In genomic region chr19:10876459-10877240, GRCh38 we compare ENCODE assay signal across 8 cellular contexts. TPM values are rescaled to one million over a fixed set of nuclear protein-coding genes. Genes with fewer than 3 reads are reported as not detected.
DNase-seq lines count a peak whose midpoint lies in the region; ATAC-seq and TF ChIP-seq lines count a peak whose summit lies in the region.

No MANE protein-coding gene starts in this region.

- TF ChIP-seq CTCF in dorsolateral prefrontal cortex (IDR thresholded peaks at IDR 0.05 in 54 of 56, conservative IDR thresholded peaks at IDR 0.05 in 2 of 56; ENCODE audit: low read depth in 1 of 56, partially characterized antibody in 56 of 56) (no peak), stomach (IDR thresholded peaks at IDR 0.05) (no peak)

- no peak for DNase-seq in activated CD4-positive, CD25-positive, alpha-beta regulatory T cell (lab: John Stamatoyannopoulos, UW)
- peak in 3 of 10 donors; percentile 26 to 46 (median 36) for DNase-seq in dorsolateral prefrontal cortex
- no peak for DNase-seq in stomach
- DNase-seq in kidney glomerular epithelial cell (lab: John Stamatoyannopoulos, UW) = no peak
- no peak for DNase-seq in NOMO-1 treated with dmso at 0.1 percent for 144 hours (lab: John Stamatoyannopoulos, UW; ENCODE audit: unreplicated experiment)

- intact Hi-C loops in dorsolateral prefrontal cortex (cut with DNase I) (no loop called here), stomach (cut with DNase I; ENCODE audit: low total_unique reads) (loop anchor here (10.0 kb wide), 1 partner anchor 48 kb away; the partner anchor contains the start of genes TIMM29 and YIPF2)

- peaks cover 19 to 76% (median 67%) of the 10 kb centered on the region in 4 donors for H3K4me1 ChIP-seq in stomach

- peak overlapping the region in 2 of 59 donors; percentile 9 to 13 for H3K4me3 ChIP-seq in dorsolateral prefrontal cortex
- H3K4me3 ChIP-seq in stomach = no peak overlapping the region

- no peak for TF ChIP-seq EP300 in stomach (IDR thresholded peaks at IDR 0.05)

- WGBS in stomach, 5 donors = 65 to 80% (median 79%) methylated on average over 10 of the region's 10 CpGs

- H3K9me3 ChIP-seq in stomach = no peaks in the 10 kb centered on the region

- no peak for TF ChIP-seq POLR2A in stomach (IDR thresholded peaks at IDR 0.05)

- H3K27me3 ChIP-seq in dorsolateral prefrontal cortex (no peaks in the 10 kb centered on the region), stomach (no peaks in the 10 kb centered on the region)

- no peaks in the 10 kb centered on the region for H3K36me3 ChIP-seq in stomach

- H3K27ac ChIP-seq in dorsolateral prefrontal cortex (peak overlapping the region in 41 of 59 donors; percentile 5 to 79 (median 51)), stomach (peak overlapping the region in 4 of 5 donors; percentile 10 to 69 (median 54))

- ATAC-seq in activated CD4-positive, CD25-positive, alpha-beta regulatory T cell treated with anti-CD3 and anti-CD28 coated beads, Interleukin-2, amount 50 U/mL, for 24 hours = peak; percentile 23 to 46
- peak; percentile 57 for ATAC-seq in HG03066 (IDR thresholded peaks at IDR 0.05; ENCODE audit: low read depth, unreplicated experiment)
- ATAC-seq in GM19324 (IDR thresholded peaks at IDR 0.05; ENCODE audit: low FRiP score, unreplicated experiment) = no peak

RNA-seq across cellular contexts. Expression of gene CARM1, which starts 5.3 kb away (rescaled TPM):
- 10 to 100 TPM; 31.2 to 58.4 (median 45.9) TPM for total RNA-seq in dorsolateral prefrontal cortex
- 10 to 100 TPM in 4 of 5 donors, 1 to 10 TPM in 1; 5.2 to 21.0 (median 15.6) TPM for total RNA-seq in stomach
- 10 to 100 TPM; 15.1 to 19.2 (median 18.2) TPM for polyA plus RNA-seq in stomach

RNA-seq across cellular contexts. Expression of gene C19orf38, which starts 28.4 kb away (rescaled TPM):
- total RNA-seq in dorsolateral prefrontal cortex (1 to 10 TPM in 95 of 120 experiments, under 1 TPM in 20, not detected in 5; 0.36 to 6.0 (median 1.8) TPM), stomach (1 to 10 TPM in 2 of 5 donors, not detected in 3; 1.8 to 2.2 TPM)
- polyA plus RNA-seq in stomach = 1 to 10 TPM in 1 of 3 donors, under 1 TPM in 2; 0.92 to 1.2 (median 1.00) TPM

RNA-seq across cellular contexts. Expression of gene TMED1, which starts 40.6 kb away (rescaled TPM):
- total RNA-seq in dorsolateral prefrontal cortex = 10 to 100 TPM in 109 of 120 experiments, 1 to 10 TPM in 11; 7.7 to 25.1 (median 13.0) TPM
- 10 to 100 TPM in 4 of 5 donors, under 1 TPM in 1; 0.58 to 45.2 (median 20.4) TPM for total RNA-seq in stomach
- 10 to 100 TPM; 17.9 to 24.5 (median 21.9) TPM for polyA plus RNA-seq in stomach

RNA-seq across cellular contexts. Expression of gene YIPF2, which starts 51.8 kb away (rescaled TPM):
- total RNA-seq in dorsolateral prefrontal cortex (10 to 100 TPM; 22.1 to 45.7 (median 32.1) TPM), stomach (10 to 100 TPM in 4 of 5 donors, under 1 TPM in 1; 0.58 to 72.3 (median 52.6) TPM)
- polyA plus RNA-seq in stomach = 10 to 100 TPM; 19.1 to 28.6 (median 28.6) TPM

RNA-seq across cellular contexts. Expression of gene TIMM29, which starts 52.0 kb away (rescaled TPM):
- total RNA-seq in dorsolateral prefrontal cortex (10 to 100 TPM; 15.6 to 33.0 (median 23.3) TPM), stomach (100 to 1,000 TPM in 1 of 5 donors, 10 to 100 TPM in 3, 1 to 10 TPM in 1; 9.8 to 294 (median 34.4) TPM)
- 10 to 100 TPM; 14.3 to 18.6 (median 14.3) TPM for polyA plus RNA-seq in stomach
